ENCODE assay signal across 7 cellular contexts in the genomic region with DNA sequence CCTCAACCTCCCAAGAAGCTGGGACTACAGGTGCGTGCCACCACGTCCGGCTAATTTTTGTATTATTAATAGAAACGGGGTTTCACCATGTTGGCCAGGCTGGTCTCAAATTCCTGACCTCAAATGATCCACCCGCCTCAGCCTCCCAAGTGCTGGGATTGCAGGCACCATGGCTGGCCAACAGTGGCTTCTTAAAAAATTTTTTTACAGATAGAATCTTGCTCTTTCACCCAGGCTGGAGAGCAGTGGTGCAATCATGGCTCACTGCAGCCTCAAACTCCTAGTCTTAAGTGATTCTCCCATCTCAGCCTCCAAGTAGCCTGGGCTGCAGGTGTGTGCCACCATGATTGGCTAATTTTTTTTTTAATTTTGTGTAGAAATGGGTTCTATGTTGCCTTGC. TPM values are rescaled to one million over a fixed set of nuclear protein-coding genes. Genes with fewer than 3 reads are reported as not detected.
"Had no signal": no experiment of that assay in that cellular context is flagged by ENCODE, and none has a peak within 500 bp of the region (broad histone marks: within the 10 kb centered on the region; RNA-seq: fewer than 3 reads in every experiment).

No MANE protein-coding gene starts in this region.

RNA-seq across cellular contexts. Expression of a gene that starts 40.7 kb away (rescaled TPM):
- total RNA-seq: adrenal gland, aorta, ascending aorta, body of pancreas, bronchial epithelial cell, cardiac muscle cell, cerebellum had no signal
- polyA plus RNA-seq: adrenal gland had no signal
